Comparison of ENCODE assay signal across 10 cellular contexts in the genomic region with DNA sequence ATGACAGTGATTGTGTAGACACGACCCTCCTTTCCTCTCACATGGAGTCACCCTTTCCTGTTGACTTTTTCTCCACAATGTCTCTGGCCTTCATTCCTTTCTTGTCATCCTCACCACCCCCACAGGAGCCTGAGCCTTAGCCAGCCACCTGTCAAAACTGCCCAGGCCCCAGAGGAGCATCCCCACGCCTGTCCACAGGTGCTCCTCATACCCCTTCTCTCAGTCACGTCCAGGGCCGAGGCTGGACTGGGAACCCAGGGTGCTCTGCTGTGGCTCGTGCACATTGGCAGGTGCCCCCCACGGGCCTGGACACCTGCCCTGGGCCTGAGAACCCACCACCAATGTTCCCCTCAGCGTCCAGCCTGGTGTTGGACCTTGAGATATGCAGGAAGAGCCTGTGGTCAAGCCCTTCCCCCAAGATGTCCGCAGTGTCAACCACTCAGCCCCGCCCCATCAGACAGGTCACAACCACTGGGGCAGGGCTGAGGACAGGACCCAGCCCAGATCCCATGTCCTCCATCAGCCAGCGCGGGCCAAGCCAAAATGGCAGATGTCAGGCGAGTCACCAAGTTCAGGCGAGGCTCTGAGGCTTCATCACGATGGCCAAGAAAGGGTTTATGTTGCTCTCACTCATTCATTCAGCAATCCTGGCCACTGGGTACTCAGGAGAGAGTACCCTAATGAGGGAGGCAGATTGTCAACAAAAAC.
A peak's percentile ranks its signal among the peaks of the same experiment; 100 is the strongest.
DNase-seq lines count a peak whose midpoint lies in the region; ATAC-seq, FAIRE-seq and TF ChIP-seq lines count a peak whose summit lies in the region.
"Had no signal": no experiment of that assay in that cellular context is flagged by ENCODE, and none has a peak within 500 bp of the region (broad histone marks: within the 10 kb centered on the region; RNA-seq: fewer than 3 reads in every experiment).

No MANE protein-coding gene starts in this region.

- intact Hi-C loops in Panc1 (cut with micrococcal nuclease; ENCODE audit: unreplicated experiment) (no loop called here), endothelial cell of umbilical vein (cut with micrococcal nuclease) (no loop called here)

- H2AFZ ChIP-seq in endothelial cell of umbilical vein (ENCODE audit: low read depth, low read length) (no peak overlapping the region), osteoblast (ENCODE audit: low read length) (no peak overlapping the region)

- peaks cover 27% of the 10 kb centered on the region for H4K20me1 ChIP-seq in BLaER1
- H4K20me1 ChIP-seq in endothelial cell of umbilical vein (replicated peaks; ENCODE audit: control insufficient read depth, extremely low read depth, insufficient read depth, low read length) = no peaks in the 10 kb centered on the region
- H4K20me1 ChIP-seq in osteoblast (ENCODE audit: insufficient read depth, low read length) = peaks cover 71% of the 10 kb centered on the region

- POLR2A ChIA-PET in Panc1 (lab: Charles Lee) (no interaction called here), endothelial cell of umbilical vein (lab: Charles Lee) (no interaction called here)

- H3K9ac ChIP-seq in BLaER1 (no peak overlapping the region; the same call in 1 of the 2 replicates), endothelial cell of umbilical vein (replicated peaks; ENCODE audit: extremely low read depth, insufficient read depth, low read length) (no peak overlapping the region)

- CTCF ChIA-PET in Panc1 (lab: Charles Lee) (no interaction called here), endothelial cell of umbilical vein (lab: Charles Lee) (interaction anchor here (1.3 kb wide), 2 partner anchors 10 to 20 kb away, joined by 3 to 5 read pairs; no protein-coding TSS in a partner anchor)

- peaks cover 69% of the 10 kb centered on the region for H3K4me1 ChIP-seq in BLaER1
- H3K4me1 ChIP-seq in Panc1 (ENCODE audit: control insufficient read depth, insufficient read depth, low read length) = peaks cover 48% of the 10 kb centered on the region
- H3K4me1 ChIP-seq in endothelial cell of umbilical vein (ENCODE audit: control insufficient read depth, extremely low read depth, insufficient read depth, low read length) = peaks cover 39% of the 10 kb centered on the region
- peaks cover 62% of the 10 kb centered on the region for H3K4me1 ChIP-seq in osteoblast (ENCODE audit: insufficient read depth, low read length)

- BruUV-seq in Panc1 (replicated peaks; lab: Mats Ljungman, UMichigan) (no TSS peak), endothelial cell of umbilical vein (replicated peaks; lab: Mats Ljungman, UMichigan) (no TSS peak)

- no peaks in the 10 kb centered on the region for H3K9me1 ChIP-seq in endothelial cell of umbilical vein (replicated peaks; ENCODE audit: control insufficient read depth, extremely low read depth, insufficient read depth, low read length)

- no peak for TF ChIP-seq POLR2A in endothelial cell of umbilical vein (IDR thresholded peaks at IDR 0.05; ENCODE audit: low read depth, low read length)

- no peaks in the 10 kb centered on the region for H3K27me3 ChIP-seq in BLaER1
- no peaks in the 10 kb centered on the region for H3K27me3 ChIP-seq in Panc1 (ENCODE audit: control insufficient read depth, insufficient read depth, low read length)
- H3K27me3 ChIP-seq in endothelial cell of umbilical vein (ENCODE audit: control insufficient read depth in 2 of 2, insufficient read depth in 2 of 2, low read length in 2 of 2) = no peaks in the 10 kb centered on the region
- no peaks in the 10 kb centered on the region for H3K27me3 ChIP-seq in osteoblast (ENCODE audit: insufficient read depth, low read length)

- DNase-seq in Panc1 (ENCODE audit: low read depth, low spot score) (no peak), endothelial cell of umbilical vein (ENCODE audit: low read depth, low spot score) (peak; percentile 37), osteoblast (ENCODE audit: insufficient read length, low spot score, missing footprints) (peak; percentile 76), D341Med (ENCODE audit: low spot score) (no peak), RKO (ENCODE audit: low spot score) (no peak), NCI-H345 (lab: John Stamatoyannopoulos, UW) (no peak)
- DNase-seq: activated CD8-positive, alpha-beta memory T cell treated with anti-CD3 and anti-CD28 coated beads, Interleukin-2, amount 50 U/mL, for 4 hours; dermis blood vessel endothelial cell had no signal

- dilution Hi-C loops in endothelial cell of umbilical vein (cut with MboI; ENCODE audit: extremely low pct_ligation_motif_present, low sequenced_read_pairs) = no loop called here

- H3K27ac ChIP-seq in BLaER1 (peak overlapping the region; percentile 53), Panc1 (ENCODE audit: low read length) (peak overlapping the region; percentile 75), endothelial cell of umbilical vein (ENCODE audit: insufficient read depth, low read depth, low read length) (peak overlapping the region; percentile 34), osteoblast (ENCODE audit: low read depth, low read length) (peak overlapping the region; percentile 92)

- in situ Hi-C loops in Panc1 (cut with HindIII; ENCODE audit: low pct_unique_long_range_greater_than_20kb, low sequenced_read_pairs) = no loop called here

- H3K9me3 ChIP-seq in BLaER1 (no peaks in the 10 kb centered on the region), Panc1 (ENCODE audit: control insufficient read depth, insufficient read depth, low read depth, low read length) (no peaks in the 10 kb centered on the region), endothelial cell of umbilical vein (replicated peaks; ENCODE audit: control insufficient read depth, insufficient read depth, low read length) (no peaks in the 10 kb centered on the region), osteoblast (ENCODE audit: low read depth, low read length) (no peaks in the 10 kb centered on the region)

- FAIRE-seq in endothelial cell of umbilical vein (lab: Jason Lieb, UNC) = peak; percentile 57

- no peaks in the 10 kb centered on the region for H3K36me3 ChIP-seq in BLaER1
- H3K36me3 ChIP-seq in Panc1 (ENCODE audit: control insufficient read depth, insufficient read depth, low read length) = no peaks in the 10 kb centered on the region
- peaks cover 0 to 7% of the 10 kb centered on the region in 2 experiments for H3K36me3 ChIP-seq in endothelial cell of umbilical vein (ENCODE audit: control insufficient read depth in 2 of 2, extremely low read depth in 1 of 2, insufficient read depth in 2 of 2, low read length in 2 of 2)
- peaks cover 35% of the 10 kb centered on the region for H3K36me3 ChIP-seq in osteoblast (ENCODE audit: insufficient read depth, low read length)

- ATAC-seq in Panc1 (no peak; the same call in 1 of the 2 replicates), GM19463 (IDR thresholded peaks at IDR 0.05; ENCODE audit: unreplicated experiment) (no peak)

- H3K4me2 ChIP-seq in BLaER1 (peak overlapping the region; percentile 40), endothelial cell of umbilical vein (ENCODE audit: insufficient read depth, low read length) (no peak overlapping the region), osteoblast (ENCODE audit: insufficient read depth, low read length) (peak overlapping the region; percentile 40)

- H3K4me3 ChIP-seq in BLaER1 (no peak overlapping the region), Panc1 (ENCODE audit: low read depth in 2 of 2, low read length in 2 of 2) (no peak overlapping the region), endothelial cell of umbilical vein (replicated peaks in 1 of 3; ENCODE audit: insufficient read depth in 1 of 3, low read depth in 1 of 3, low read length in 3 of 3) (no peak overlapping the region), osteoblast (ENCODE audit: insufficient read depth, low read length) (peak overlapping the region; percentile 12)

- TF ChIP-seq CTCF in Panc1 (IDR thresholded peaks at IDR 0.05) (no peak), endothelial cell of umbilical vein (IDR thresholded peaks at IDR 0.05; ENCODE audit: extremely low read depth in 1 of 2, insufficient read depth in 1 of 2, low read depth in 1 of 2, low read length in 2 of 2) (no peak), osteoblast (IDR thresholded peaks at IDR 0.05; ENCODE audit: extremely low read depth, low read depth, low read length) (no peak)

- H3K79me2 ChIP-seq in endothelial cell of umbilical vein (ENCODE audit: control insufficient read depth, insufficient read depth, low read length) (peaks cover 96% of the 10 kb centered on the region), osteoblast (ENCODE audit: insufficient read depth, low read length) (peaks cover 96% of the 10 kb centered on the region)

TF ChIP-seq in endothelial cell of umbilical vein, 7 proteins besides CTCF, POLR2A, EP300 and RAD21:
- TF ChIP-seq, protein P1, sequence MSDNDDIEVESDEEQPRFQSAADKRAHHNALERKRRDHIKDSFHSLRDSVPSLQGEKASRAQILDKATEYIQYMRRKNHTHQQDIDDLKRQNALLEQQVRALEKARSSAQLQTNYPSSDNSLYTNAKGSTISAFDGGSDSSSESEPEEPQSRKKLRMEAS (IDR thresholded peaks at IDR 0.05; ENCODE audit: insufficient read depth, insufficient read length) = no peak
- TF ChIP-seq FOS (IDR thresholded peaks at IDR 0.05; ENCODE audit: borderline replicate concordance, insufficient read depth, low read length) (no peak), POLR2AphosphoS5 (IDR thresholded peaks at IDR 0.05; ENCODE audit: insufficient read depth, low read depth, low read length) (no peak), GATA2 (IDR thresholded peaks at IDR 0.05; ENCODE audit: insufficient read depth, insufficient read length, low read depth, low read length) (no peak), EZH2 (IDR thresholded peaks at IDR 0.05; ENCODE audit: borderline replicate concordance, low read depth, low read length, severe bottlenecking) (no peak), JUN (IDR thresholded peaks at IDR 0.05; ENCODE audit: borderline replicate concordance, insufficient read depth, insufficient read length, low read depth) (no peak), MYC (IDR thresholded peaks at IDR 0.05; ENCODE audit: low read depth, low read length) (no peak)
TF ChIP-seq in endothelial cell of umbilical vein: peak in this region for 0.

Comparison
In these comparisons a context has a peak if more than half of its experiments do, and no peak if none do; other contexts are left out.
1. H3K27ac ChIP-seq: peak in every context shown above with its lines; median percentile 92 in osteoblast; 75 in Panc1; 53 in BLaER1; 34 in endothelial cell of umbilical vein.
2. DNase-seq: peak in endothelial cell of umbilical vein (single experiment) and osteoblast (single experiment); none in Panc1 (single experiment), D341Med (single experiment), RKO (single experiment) and NCI-H345 (single experiment).